ENCODE assay signal across 8 cellular contexts in genomic region chr17:29589524-29590260, GRCh38. TPM values are rescaled to one million over a fixed set of nuclear protein-coding genes. Genes with fewer than 3 reads are reported as not detected.
A peak's percentile ranks its signal among the peaks of the same experiment; 100 is the strongest.
DNase-seq lines count a peak whose midpoint lies in the region; ATAC-seq, FAIRE-seq and TF ChIP-seq lines count a peak whose summit lies in the region.

A gene with protein sequence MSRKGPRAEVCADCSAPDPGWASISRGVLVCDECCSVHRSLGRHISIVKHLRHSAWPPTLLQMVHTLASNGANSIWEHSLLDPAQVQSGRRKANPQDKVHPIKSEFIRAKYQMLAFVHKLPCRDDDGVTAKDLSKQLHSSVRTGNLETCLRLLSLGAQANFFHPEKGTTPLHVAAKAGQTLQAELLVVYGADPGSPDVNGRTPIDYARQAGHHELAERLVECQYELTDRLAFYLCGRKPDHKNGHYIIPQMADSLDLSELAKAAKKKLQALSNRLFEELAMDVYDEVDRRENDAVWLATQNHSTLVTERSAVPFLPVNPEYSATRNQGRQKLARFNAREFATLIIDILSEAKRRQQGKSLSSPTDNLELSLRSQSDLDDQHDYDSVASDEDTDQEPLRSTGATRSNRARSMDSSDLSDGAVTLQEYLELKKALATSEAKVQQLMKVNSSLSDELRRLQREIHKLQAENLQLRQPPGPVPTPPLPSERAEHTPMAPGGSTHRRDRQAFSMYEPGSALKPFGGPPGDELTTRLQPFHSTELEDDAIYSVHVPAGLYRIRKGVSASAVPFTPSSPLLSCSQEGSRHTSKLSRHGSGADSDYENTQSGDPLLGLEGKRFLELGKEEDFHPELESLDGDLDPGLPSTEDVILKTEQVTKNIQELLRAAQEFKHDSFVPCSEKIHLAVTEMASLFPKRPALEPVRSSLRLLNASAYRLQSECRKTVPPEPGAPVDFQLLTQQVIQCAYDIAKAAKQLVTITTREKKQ (minus strand): TSS chr17:29589648. CDS start chr17:29589378, 270 bp downstream.

- H3K9me3 ChIP-seq in ES-I3 (ENCODE audit: control insufficient read depth, insufficient read depth, low read length) (no peaks in the 10 kb centered on the region), left ventricle myocardium inferior (replicated peaks) (no peaks in the 10 kb centered on the region)

- H3K36me3 ChIP-seq in ES-I3 (ENCODE audit: insufficient read depth, low read length) = no peaks in the 10 kb centered on the region
- H3K36me3 ChIP-seq in left ventricle myocardium inferior = no peaks in the 10 kb centered on the region

- H3K27me3 Mint-ChIP-seq in progenitor cell of endocrine pancreas = no peaks in the 10 kb centered on the region

- peak; percentile 38 for DNase-seq in NCI-H128 (lab: John Stamatoyannopoulos, UW; ENCODE audit: unreplicated experiment)
- peak; percentile 76 for DNase-seq in amniotic stem cell (lab: John Stamatoyannopoulos, UW)
- DNase-seq in left ventricle myocardium inferior = peak; percentile 89
- DNase-seq in progenitor cell of endocrine pancreas (ENCODE audit: low spot score, unreplicated experiment) = peak; percentile 79
- DNase-seq in urothelium cell line (ENCODE audit: low spot score) = peak; percentile 96

- H3K27ac Mint-ChIP-seq in progenitor cell of endocrine pancreas = peak within 1 kb of the TSS; percentile 1

- H3K9me3 Mint-ChIP-seq in progenitor cell of endocrine pancreas (ENCODE audit: low read depth) = no peaks in the 10 kb centered on the region

- H3K27me3 ChIP-seq in left ventricle myocardium inferior (ENCODE audit: low read depth) = no peaks in the 10 kb centered on the region

- H3K36me3 Mint-ChIP-seq in progenitor cell of endocrine pancreas (ENCODE audit: insufficient read depth) = no peaks in the 10 kb centered on the region

- FAIRE-seq in urothelium cell line (lab: Jason Lieb, UNC) = no peak

- peak; percentile 58 for ATAC-seq in HG02588 (IDR thresholded peaks at IDR 0.05; ENCODE audit: unreplicated experiment)

- peaks cover 13% of the 10 kb centered on the region; the same call in 1 of the 2 replicates for H3K4me1 ChIP-seq in ES-I3 (ENCODE audit: insufficient read depth, low read length)
- peaks cover 88% of the 10 kb centered on the region for H3K4me1 ChIP-seq in left ventricle myocardium inferior

- peak within 1 kb of the TSS; percentile 79 for H3K4me3 Mint-ChIP-seq in progenitor cell of endocrine pancreas (ENCODE audit: low read depth)

- H3K4me3 ChIP-seq in left ventricle myocardium inferior = peak within 1 kb of the TSS; percentile 95

- TF ChIP-seq CTCF in left ventricle myocardium inferior (IDR thresholded peaks at IDR 0.05; ENCODE audit: borderline replicate concordance) (peak; percentile 13), progenitor cell of endocrine pancreas (IDR thresholded peaks at IDR 0.05; ENCODE audit: unreplicated experiment) (no peak)

- intact Hi-C loops in T-helper 1 cell treated with Interleukin-12 subunit alpha and Interleukin-12 subunit beta and Interleukin-4 antibody, amounts not matched to agents 30 ng/mL and 1 ng/mL, for 36 hours (cut with micrococcal nuclease) = loop anchor here (1.0 to 10.0 kb wide), 6 partner anchors 9 to 525 kb away; partner anchors contain the start of genes NSRP1, SSH2 and TP53I13
- intact Hi-C loops in left ventricle myocardium inferior (cut with micrococcal nuclease) = no loop called here

- H3K9ac ChIP-seq in ES-I3 (ENCODE audit: low read depth, low read length) = peak within 1 kb of the TSS; percentile 69

- peak within 1 kb of the TSS; percentile 93 for H3K27ac ChIP-seq in left ventricle myocardium inferior (replicated peaks)

- peaks cover 22% of the 10 kb centered on the region for H3K4me1 Mint-ChIP-seq in progenitor cell of endocrine pancreas (ENCODE audit: low read depth)

RNA-seq across cellular contexts. Expression of the gene that starts here (rescaled TPM):
- 59.2 and 61.3 TPM in 2 replicates for total RNA-seq in T-helper 1 cell treated with Interleukin-12 subunit alpha and Interleukin-12 subunit beta and Interleukin-4 antibody, amounts not matched to agents 30 ng/mL and 1 ng/mL, for 36 hours
- total RNA-seq in left ventricle myocardium inferior (31.9 TPM), progenitor cell of endocrine pancreas (51.6 and 54.9 TPM in 2 replicates)

Comparison
In these comparisons a context has a peak if more than half of its experiments do, and no peak if none do; other contexts are left out.
1. Peak in every context shown above with its lines: DNase-seq, ATAC-seq, H3K4me3 ChIP-seq and H3K27ac ChIP-seq.
2. DNase-seq: peak in every context shown above with its lines; median percentile 96 in urothelium cell line; 89 in left ventricle myocardium inferior; 79 in progenitor cell of endocrine pancreas; 76 in amniotic stem cell; 38 in NCI-H128.